In the genomic region with DNA sequence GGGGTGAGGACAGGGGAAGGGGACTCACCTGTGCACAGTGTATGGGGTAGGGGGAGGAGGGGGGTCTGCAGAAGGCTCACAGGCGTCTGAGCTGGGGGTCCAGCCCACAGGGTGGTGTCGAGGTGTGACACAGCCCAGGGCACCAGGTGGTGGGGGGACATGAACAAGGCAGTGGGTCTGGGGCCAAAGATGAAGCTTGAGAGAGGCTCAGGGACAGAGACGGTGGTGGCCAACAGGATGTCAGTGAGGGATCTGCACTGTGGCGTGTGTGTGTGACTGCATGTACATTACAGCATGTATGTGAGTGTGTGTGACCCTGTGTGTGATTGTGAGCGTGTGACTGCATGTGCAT, we compare ENCODE assay signal across 12 cellular contexts. TPM values are rescaled to one million over a fixed set of nuclear protein-coding genes. Genes with fewer than 3 reads are reported as not detected.
A peak's percentile ranks its signal among the peaks of the same experiment; 100 is the strongest.
DNase-seq lines count a peak whose midpoint lies in the region; ATAC-seq and TF ChIP-seq lines count a peak whose summit lies in the region.
"Had no signal": no experiment of that assay in that cellular context is flagged by ENCODE, and none has a peak within 500 bp of the region (broad histone marks: within the 10 kb centered on the region; RNA-seq: fewer than 3 reads in every experiment).

No MANE protein-coding gene starts in this region.

- H3K4me3 Mint-ChIP-seq in activated naive CD4-positive, alpha-beta T cell treated with anti-CD3 and anti-CD28 coated beads, Interleukin-2, amount 50 U/mL, for 24 hours: peak overlapping the region; percentile 60
- H3K4me3 Mint-ChIP-seq in brain (peak overlapping the region; percentile 85 to 95 (median 88)), type B pancreatic cell (peak overlapping the region; percentile 84)

- TF ChIP-seq CTCF in brain (conservative IDR thresholded peaks at IDR 0.05) (no peak), type B pancreatic cell (conservative IDR thresholded peaks at IDR 0.05) (no peak)

- WGBS in mesodermal cell (ENCODE audit: insufficient coverage in 2 of 2), 2 experiments: 49 to 69% methylated on average over 3 to 5 of the region's 5 CpGs

- H3K36me3 ChIP-seq in mesodermal cell (ENCODE audit: control insufficient read depth, insufficient read depth, low read length): peaks cover 48% of the 10 kb centered on the region

- H3K9me3 Mint-ChIP-seq in activated naive CD4-positive, alpha-beta T cell treated with anti-CD3 and anti-CD28 coated beads, Interleukin-2, amount 50 U/mL, for 24 hours: no peaks in the 10 kb centered on the region
- H3K9me3 Mint-ChIP-seq in brain (peaks cover 0 to 44% (median 12%) of the 10 kb centered on the region in 5 experiments), type B pancreatic cell (no peaks in the 10 kb centered on the region)

- no peaks in the 10 kb centered on the region for H3K27me3 Mint-ChIP-seq in activated naive CD4-positive, alpha-beta T cell treated with anti-CD3 and anti-CD28 coated beads, Interleukin-2, amount 50 U/mL, for 24 hours
- H3K27me3 Mint-ChIP-seq in brain (peaks cover 12% of the 10 kb centered on the region), type B pancreatic cell (peaks cover 10% of the 10 kb centered on the region)

- ATAC-seq in GM21717 (IDR thresholded peaks at IDR 0.05; ENCODE audit: unreplicated experiment) (no peak), HG02642 (IDR thresholded peaks at IDR 0.05; ENCODE audit: poor library complexity, unreplicated experiment) (no peak)
- ATAC-seq: foreskin keratinocyte had no signal

- peak overlapping the region; percentile 91 for H3K27ac ChIP-seq in mesodermal cell (ENCODE audit: low read depth, low read length, severe bottlenecking)
- H3K27ac ChIP-seq: foreskin keratinocyte had no signal

- peaks cover 7% of the 10 kb centered on the region for H3K9me3 ChIP-seq in mesodermal cell (ENCODE audit: control insufficient read depth, low read length)

- peaks cover 51% of the 10 kb centered on the region for H3K4me1 Mint-ChIP-seq in activated naive CD4-positive, alpha-beta T cell treated with anti-CD3 and anti-CD28 coated beads, Interleukin-2, amount 50 U/mL, for 24 hours
- H3K4me1 Mint-ChIP-seq in brain: peaks cover 21% of the 10 kb centered on the region
- H3K4me1 Mint-ChIP-seq in type B pancreatic cell (ENCODE audit: unreplicated experiment): peaks cover 26% of the 10 kb centered on the region

- H3K4me3 ChIP-seq in mesodermal cell (ENCODE audit: extremely low read depth, insufficient read depth, low read length, poor library complexity, severe bottlenecking): peak overlapping the region; percentile 72

- peak overlapping the region; percentile 66 for H3K27ac Mint-ChIP-seq in activated naive CD4-positive, alpha-beta T cell treated with anti-CD3 and anti-CD28 coated beads, Interleukin-2, amount 50 U/mL, for 24 hours
- H3K27ac Mint-ChIP-seq in brain: peak overlapping the region; percentile 96 to 98 (median 98)
- peak overlapping the region; percentile 48 for H3K27ac Mint-ChIP-seq in type B pancreatic cell

- H3K4me1 ChIP-seq in mesodermal cell (ENCODE audit: control insufficient read depth, insufficient read depth, low read length, poor library complexity, severe bottlenecking): peaks cover 11% of the 10 kb centered on the region
- H3K4me1 ChIP-seq: foreskin keratinocyte had no signal

- no peak for DNase-seq in activated naive CD4-positive, alpha-beta T cell (lab: John Stamatoyannopoulos, UW)
- no peak for DNase-seq in type B pancreatic cell (ENCODE audit: extremely low spot score, unreplicated experiment)
- no peak for DNase-seq in HUDEP-2 (lab: John Stamatoyannopoulos, UW; ENCODE audit: unreplicated experiment in 76 of 76)
- DNase-seq: foreskin keratinocyte; NCI-H510A treated with DMSO at 0.1 percent for 48 hours; stimulated activated CD4-positive, alpha-beta T cell treated with anti-CD3 and anti-CD28 coated beads, Interleukin-2, amount 100 ng/mL, for 48 hours had no signal

- peaks cover 4% of the 10 kb centered on the region for H3K36me3 Mint-ChIP-seq in activated naive CD4-positive, alpha-beta T cell treated with anti-CD3 and anti-CD28 coated beads, Interleukin-2, amount 50 U/mL, for 24 hours
- H3K36me3 Mint-ChIP-seq in brain (peaks cover 50% of the 10 kb centered on the region), type B pancreatic cell (peaks cover 7% of the 10 kb centered on the region)

RNA-seq across cellular contexts. Expression of a gene that starts 1.7 kb away (rescaled TPM):
- polyA plus RNA-seq in brain (ENCODE audit: insufficient read depth, low read depth, low replicate concordance): 2.6 TPM
- 40.4 TPM for polyA plus RNA-seq in mesodermal cell (2013, experiment 1 of 2)
- 32.6 TPM for polyA plus RNA-seq in mesodermal cell (2013, experiment 2 of 2)
- 6.4 and 59.2 TPM in 2 replicates for total RNA-seq in type B pancreatic cell (ENCODE audit: low replicate concordance)
- total RNA-seq: foreskin keratinocyte had no signal
- polyA plus RNA-seq: foreskin keratinocyte had no signal

RNA-seq across cellular contexts. Expression of a gene that starts 21.6 kb away (rescaled TPM):
- not detected for polyA plus RNA-seq in brain (ENCODE audit: insufficient read depth, low read depth, low replicate concordance)
- not detected for polyA plus RNA-seq in mesodermal cell (2013, experiment 1 of 2)
- polyA plus RNA-seq in mesodermal cell (2013, experiment 2 of 2): not detected
- total RNA-seq in type B pancreatic cell (ENCODE audit: low replicate concordance): not detected in 2 replicates
- total RNA-seq: activated CD8-positive, alpha-beta memory T cell treated with anti-CD3 and anti-CD28 coated beads for 36 hours; foreskin keratinocyte had no signal
- polyA plus RNA-seq: foreskin keratinocyte had no signal

RNA-seq across cellular contexts. Expression of a gene that starts 31.6 kb away (rescaled TPM):
- 2.4 TPM for polyA plus RNA-seq in brain (ENCODE audit: insufficient read depth, low read depth, low replicate concordance)
- polyA plus RNA-seq in mesodermal cell (2013, experiment 1 of 2): 9.6 TPM
- 7.1 TPM for polyA plus RNA-seq in mesodermal cell (2013, experiment 2 of 2)
- total RNA-seq in type B pancreatic cell (ENCODE audit: low replicate concordance): 0.14 and 0.64 TPM in 2 replicates

Comparison
In these comparisons a context has a peak if more than half of its experiments do, and no peak if none do; other contexts are left out.
1. H3K27ac Mint-ChIP-seq: peak in every context shown above with its lines; median percentile 98 in brain; 66 in activated naive CD4-positive, alpha-beta T cell treated with anti-CD3 and anti-CD28 coated beads, Interleukin-2, amount 50 U/mL, for 24 hours; 48 in type B pancreatic cell.